ENCODE assay signal across 10 cellular contexts in genomic region chr3:161069441-161070251, GRCh38. TPM values are rescaled to one million over a fixed set of nuclear protein-coding genes. Genes with fewer than 3 reads are reported as not detected.
DNase-seq lines count a peak whose midpoint lies in the region; ATAC-seq and TF ChIP-seq lines count a peak whose summit lies in the region.
"Had no signal": no experiment of that assay in that cellular context is flagged by ENCODE, and none has a peak within 500 bp of the region (broad histone marks: within the 10 kb centered on the region; RNA-seq: fewer than 3 reads in every experiment).

No MANE protein-coding gene starts in this region.

- no peak overlapping the region for H2AFZ ChIP-seq in GM23338

- H3K4me3 ChIP-seq in fibroblast of mammary gland (ENCODE audit: control insufficient read depth, low read depth, low read length) (no peak overlapping the region), GM23338 (no peak overlapping the region)

- H3K9me3 Mint-ChIP-seq in stimulated activated memory B cell treated with anti-CD40 and anti-IgM and Interleukin-4, amounts not matched to agents 10 μg/mL and 1 μg/mL and 100 μg/mL, for 72 hours, result no peaks in the 10 kb centered on the region
- no peaks in the 10 kb centered on the region for H3K9me3 Mint-ChIP-seq in GM23338
- H3K9me3 Mint-ChIP-seq: neural crest cell; T-helper 1 cell treated with Interleukin-12 subunit alpha and Interleukin-12 subunit beta and Interleukin-4 antibody, amounts not matched to agents 30 μg/mL and 1 μg/mL, for 36 hours had no signal

- POLR2A ChIA-PET in RWPE1 (lab: Yijun Ruan, JAX; ENCODE audit: low non-redundant PET), result no interaction called here

- ATAC-seq in GM19455 (IDR thresholded peaks at IDR 0.05; ENCODE audit: unreplicated experiment) (peak; percentile 95), HG03432 (IDR thresholded peaks at IDR 0.05; ENCODE audit: unreplicated experiment) (peak; percentile 96), GM23338 (no peak)
- peak; percentile 97 for ATAC-seq in stimulated activated memory B cell treated with anti-CD40 and anti-IgM and Interleukin-4, amounts not matched to agents 10 μg/mL and 1 μg/mL and 100 μg/mL, for 72 hours

- H3F3A ChIP-seq in GM23338 (replicated peaks; ENCODE audit: low read depth), result no peaks in the 10 kb centered on the region

- TF ChIP-seq CTCF in RWPE1 (conservative IDR thresholded peaks at IDR 0.05; ENCODE audit: low read depth) (no peak), fibroblast of mammary gland (conservative IDR thresholded peaks at IDR 0.05; ENCODE audit: control insufficient read depth, insufficient read depth, low read depth, low read length) (no peak), GM23338 (conservative IDR thresholded peaks at IDR 0.05; ENCODE audit: low read depth in 2 of 2) (no peak)

- peaks cover 17% of the 10 kb centered on the region for H3K36me3 Mint-ChIP-seq in stimulated activated memory B cell treated with anti-CD40 and anti-IgM and Interleukin-4, amounts not matched to agents 10 μg/mL and 1 μg/mL and 100 μg/mL, for 72 hours
- H3K36me3 Mint-ChIP-seq in GM23338 (ENCODE audit: low read depth), result peaks cover 3% of the 10 kb centered on the region; the same call in 1 of the 3 replicates

- DNase-seq in EH (ENCODE audit: low read depth) (peak; percentile 58), RWPE1 (ENCODE audit: low spot score) (peak; percentile 71), fibroblast of mammary gland (ENCODE audit: low read depth) (peak; percentile 82), NCI-H82 (lab: John Stamatoyannopoulos, UW) (no peak), GM23338 (ENCODE audit: low spot score) (no peak)

- H3K79me2 ChIP-seq in GM23338 (replicated peaks; ENCODE audit: insufficient read depth), result no peaks in the 10 kb centered on the region

- no peaks in the 10 kb centered on the region for H3K27me3 Mint-ChIP-seq in stimulated activated memory B cell treated with anti-CD40 and anti-IgM and Interleukin-4, amounts not matched to agents 10 μg/mL and 1 μg/mL and 100 μg/mL, for 72 hours
- H3K27me3 Mint-ChIP-seq in GM23338 (ENCODE audit: insufficient read depth, low read depth, poor library complexity), result peaks cover 1% of the 10 kb centered on the region

- H3K4me3 Mint-ChIP-seq in stimulated activated memory B cell treated with anti-CD40 and anti-IgM and Interleukin-4, amounts not matched to agents 10 μg/mL and 1 μg/mL and 100 μg/mL, for 72 hours, result peak overlapping the region; percentile 27
- no peak overlapping the region for H3K4me3 Mint-ChIP-seq in GM23338
- H3K4me3 Mint-ChIP-seq: neural crest cell; T-helper 1 cell treated with Interleukin-12 subunit alpha and Interleukin-12 subunit beta and Interleukin-4 antibody, amounts not matched to agents 30 μg/mL and 1 μg/mL, for 36 hours had no signal

- H3K27ac ChIP-seq in RWPE1 (peak overlapping the region; percentile 76), GM23338 (ENCODE audit: low read depth) (no peak overlapping the region)

- H4K20me1 ChIP-seq in GM23338 (replicated peaks; ENCODE audit: insufficient read depth), result no peaks in the 10 kb centered on the region

- no peaks in the 10 kb centered on the region for H3K4me1 ChIP-seq in GM23338 (ENCODE audit: insufficient read depth)

- H3K27ac Mint-ChIP-seq in stimulated activated memory B cell treated with anti-CD40 and anti-IgM and Interleukin-4, amounts not matched to agents 10 μg/mL and 1 μg/mL and 100 μg/mL, for 72 hours, result peak overlapping the region; percentile 57
- no peak overlapping the region for H3K27ac Mint-ChIP-seq in GM23338
- H3K27ac Mint-ChIP-seq: T-helper 1 cell treated with Interleukin-12 subunit alpha and Interleukin-12 subunit beta and Interleukin-4 antibody, amounts not matched to agents 30 μg/mL and 1 μg/mL, for 36 hours had no signal

- no peaks in the 10 kb centered on the region for H3K36me3 ChIP-seq in GM23338 (ENCODE audit: insufficient read depth)

- H3K4me2 ChIP-seq in GM23338, result no peak overlapping the region

- no peaks in the 10 kb centered on the region for H3K9me2 ChIP-seq in GM23338 (ENCODE audit: insufficient read depth)

- CTCF ChIA-PET in RWPE1 (lab: Yijun Ruan, JAX), result no interaction called here

- H3K27me3 ChIP-seq in GM23338 (ENCODE audit: insufficient read depth), result no peaks in the 10 kb centered on the region

- H3K4me1 Mint-ChIP-seq in stimulated activated memory B cell treated with anti-CD40 and anti-IgM and Interleukin-4, amounts not matched to agents 10 μg/mL and 1 μg/mL and 100 μg/mL, for 72 hours, result peaks cover 49% of the 10 kb centered on the region
- H3K4me1 Mint-ChIP-seq in GM23338, result peaks cover 17% of the 10 kb centered on the region; the same call in 2 of the 3 replicates
- H3K4me1 Mint-ChIP-seq: neural crest cell had no signal

TF ChIP-seq in GM23338, 12 proteins besides CTCF, POLR2A, EP300 and RAD21 (continues in another document):
- TF ChIP-seq NANOG (IDR thresholded peaks at IDR 0.05; ENCODE audit: borderline replicate concordance) (no peak), ZNF331 (CRISPR knock-in tag; IDR thresholded peaks at IDR 0.05; ENCODE audit: low read depth) (no peak), STAT1 (IDR thresholded peaks at IDR 0.05; ENCODE audit: unreplicated experiment) (no peak), EZH2 (IDR thresholded peaks at IDR 0.05; ENCODE audit: low read depth, unreplicated experiment) (no peak), EZH2phosphoT487 (IDR thresholded peaks at IDR 0.05; ENCODE audit: unreplicated experiment) (no peak), ZNF114 (CRISPR knock-in tag; IDR thresholded peaks at IDR 0.05) (no peak), CREB1 (CRISPR knock-in tag; IDR thresholded peaks at IDR 0.05; ENCODE audit: low read depth) (no peak), JUNB (IDR thresholded peaks at IDR 0.05; ENCODE audit: unreplicated experiment) (no peak)
- TF ChIP-seq, protein P1, sequence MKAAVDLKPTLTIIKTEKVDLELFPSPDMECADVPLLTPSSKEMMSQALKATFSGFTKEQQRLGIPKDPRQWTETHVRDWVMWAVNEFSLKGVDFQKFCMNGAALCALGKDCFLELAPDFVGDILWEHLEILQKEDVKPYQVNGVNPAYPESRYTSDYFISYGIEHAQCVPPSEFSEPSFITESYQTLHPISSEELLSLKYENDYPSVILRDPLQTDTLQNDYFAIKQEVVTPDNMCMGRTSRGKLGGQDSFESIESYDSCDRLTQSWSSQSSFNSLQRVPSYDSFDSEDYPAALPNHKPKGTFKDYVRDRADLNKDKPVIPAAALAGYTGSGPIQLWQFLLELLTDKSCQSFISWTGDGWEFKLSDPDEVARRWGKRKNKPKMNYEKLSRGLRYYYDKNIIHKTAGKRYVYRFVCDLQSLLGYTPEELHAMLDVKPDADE (IDR thresholded peaks at IDR 0.05), result no peak

RNA-seq across cellular contexts. Expression of gene B3GALNT1, which starts 35.5 kb away (rescaled TPM):
- 5.9 and 8.3 TPM in 2 replicates for total RNA-seq in GM23338 (2014; rRNA removed; shearing (Covaris generic))
- 3.1 and 3.3 TPM in 2 replicates for polyA plus RNA-seq in GM23338 (2016; fragmentation: Nextera tagmentation; extraction: Ambion mirVana)

Comparison
In these comparisons a context has a peak if more than half of its experiments do, and no peak if none do; other contexts are left out.
1. DNase-seq: peak in EH (single experiment), RWPE1 (single experiment) and fibroblast of mammary gland (single experiment); none in NCI-H82 (single experiment) and GM23338 (single experiment).